ENCODE assay signal across 7 cellular contexts in genomic region chr12:24560867-24561266, GRCh38.
A peak's percentile ranks its signal among the peaks of the same experiment; 100 is the strongest.
DNase-seq lines count a peak whose midpoint lies in the region; ATAC-seq and TF ChIP-seq lines count a peak whose summit lies in the region.

No MANE protein-coding gene starts in this region.

- peaks cover 29% of the 10 kb centered on the region for H3K4me1 Mint-ChIP-seq in HFFc6 (ENCODE audit: low read depth)
- H3K4me1 Mint-ChIP-seq in activated T-helper 1 cell treated with anti-CD3 and anti-CD28 coated beads, Interleukin-12 subunit alpha, Interleukin-12 subunit beta, Interleukin-2, Interleukin-4 antibody, amounts not matched to agents 30 ng/mL and 10 ng/mL and 1 ng/mL, durations not matched to agents 14 hours and 24 hours and 36 hours (ENCODE audit: low read depth) = peaks cover 22% of the 10 kb centered on the region
- H3K4me1 Mint-ChIP-seq in stimulated activated memory B cell treated with anti-CD40 and anti-IgM and Interleukin-4, amounts not matched to agents 10 μg/mL and 1 μg/mL and 100 μg/mL, for 72 hours = peaks cover 30% of the 10 kb centered on the region

- H3K4me3 ChIP-seq in iPS-18c (ENCODE audit: insufficient read depth, low read depth, low read length) (peak overlapping the region; percentile 80; the same call in 1 of the 2 replicates), WERI-Rb-1 (ENCODE audit: low read depth, low read length) (no peak overlapping the region; the same call in 1 of the 2 replicates)

- no peak for ATAC-seq in stimulated activated memory B cell treated with anti-CD40 and anti-IgM and Interleukin-4, amounts not matched to agents 10 μg/mL and 1 μg/mL and 100 μg/mL, for 72 hours
- no peak for ATAC-seq in GM21786 (IDR thresholded peaks at IDR 0.05; ENCODE audit: unreplicated experiment)

- TF ChIP-seq CTCF in HFFc6 (IDR thresholded peaks at IDR 0.05) (no peak), WERI-Rb-1 (IDR thresholded peaks at IDR 0.05; ENCODE audit: low read depth, low read length) (no peak)

- no peaks in the 10 kb centered on the region for H3K36me3 Mint-ChIP-seq in HFFc6 (ENCODE audit: low read depth)
- H3K36me3 Mint-ChIP-seq in activated T-helper 1 cell treated with anti-CD3 and anti-CD28 coated beads, Interleukin-12 subunit alpha, Interleukin-12 subunit beta, Interleukin-2, Interleukin-4 antibody, amounts not matched to agents 30 ng/mL and 10 ng/mL and 1 ng/mL, durations not matched to agents 14 hours and 24 hours and 36 hours (ENCODE audit: low read depth) = peaks cover 4% of the 10 kb centered on the region
- H3K36me3 Mint-ChIP-seq in stimulated activated memory B cell treated with anti-CD40 and anti-IgM and Interleukin-4, amounts not matched to agents 10 μg/mL and 1 μg/mL and 100 μg/mL, for 72 hours = no peaks in the 10 kb centered on the region

- peak overlapping the region; percentile 89; the same call in 1 of the 2 replicates for H3K4me3 Mint-ChIP-seq in HFFc6
- peak overlapping the region; percentile 82 for H3K4me3 Mint-ChIP-seq in activated T-helper 1 cell treated with anti-CD3 and anti-CD28 coated beads, Interleukin-12 subunit alpha, Interleukin-12 subunit beta, Interleukin-2, Interleukin-4 antibody, amounts not matched to agents 30 ng/mL and 10 ng/mL and 1 ng/mL, durations not matched to agents 14 hours and 24 hours and 36 hours
- peak overlapping the region; percentile 92 for H3K4me3 Mint-ChIP-seq in stimulated activated memory B cell treated with anti-CD40 and anti-IgM and Interleukin-4, amounts not matched to agents 10 μg/mL and 1 μg/mL and 100 μg/mL, for 72 hours

- DNase-seq in HFFc6 (no peak), medulla oblongata (ENCODE audit: extremely low spot score) (no peak), WERI-Rb-1 (no peak)
- no peak for DNase-seq in activated T-helper 1 cell treated with anti-CD3 and anti-CD28 coated beads, Interleukin-12 subunit alpha, Interleukin-12 subunit beta, Interleukin-2, Interleukin-4 antibody, amounts not matched to agents 30 ng/mL and 10 ng/mL and 1 ng/mL, durations not matched to agents 14 hours and 24 hours and 36 hours (ENCODE audit: low spot score)

- no peaks in the 10 kb centered on the region for H3K9me3 ChIP-seq in iPS-18c (ENCODE audit: control insufficient read depth, insufficient read depth, low read length)
- H3K9me3 ChIP-seq in WERI-Rb-1 (ENCODE audit: severe bottlenecking) = no peaks in the 10 kb centered on the region

- H3K27me3 Mint-ChIP-seq in HFFc6 (ENCODE audit: insufficient read depth) = peaks cover 26% of the 10 kb centered on the region
- peaks cover 64% of the 10 kb centered on the region for H3K27me3 Mint-ChIP-seq in activated T-helper 1 cell treated with anti-CD3 and anti-CD28 coated beads, Interleukin-12 subunit alpha, Interleukin-12 subunit beta, Interleukin-2, Interleukin-4 antibody, amounts not matched to agents 30 ng/mL and 10 ng/mL and 1 ng/mL, durations not matched to agents 14 hours and 24 hours and 36 hours (ENCODE audit: insufficient read depth)
- peaks cover 70% of the 10 kb centered on the region for H3K27me3 Mint-ChIP-seq in stimulated activated memory B cell treated with anti-CD40 and anti-IgM and Interleukin-4, amounts not matched to agents 10 μg/mL and 1 μg/mL and 100 μg/mL, for 72 hours

- peaks cover 29% of the 10 kb centered on the region for H3K27me3 ChIP-seq in WERI-Rb-1 (ENCODE audit: insufficient read depth, low read depth, severe bottlenecking)

- no peaks in the 10 kb centered on the region for H3K36me3 ChIP-seq in WERI-Rb-1

- H3K27ac ChIP-seq in WERI-Rb-1 = no peak overlapping the region

- H3K27ac Mint-ChIP-seq in HFFc6 = no peak overlapping the region
- no peak overlapping the region for H3K27ac Mint-ChIP-seq in activated T-helper 1 cell treated with anti-CD3 and anti-CD28 coated beads, Interleukin-12 subunit alpha, Interleukin-12 subunit beta, Interleukin-2, Interleukin-4 antibody, amounts not matched to agents 30 ng/mL and 10 ng/mL and 1 ng/mL, durations not matched to agents 14 hours and 24 hours and 36 hours
- H3K27ac Mint-ChIP-seq in stimulated activated memory B cell treated with anti-CD40 and anti-IgM and Interleukin-4, amounts not matched to agents 10 μg/mL and 1 μg/mL and 100 μg/mL, for 72 hours = peak overlapping the region; percentile 62

- intact Hi-C loops in activated T-helper 1 cell treated with anti-CD3 and anti-CD28 coated beads, Interleukin-12 subunit alpha, Interleukin-12 subunit beta, Interleukin-2, Interleukin-4 antibody, amounts not matched to agents 30 ng/mL and 10 ng/mL and 1 ng/mL, durations not matched to agents 14 hours and 24 hours and 36 hours (cut with micrococcal nuclease) = loop anchor here (5.0 to 10.0 kb wide), 2 partner anchors 216 to 384 kb away; partner anchors contain the start of gene BCAT1

- H3K9me3 Mint-ChIP-seq in HFFc6 = no peaks in the 10 kb centered on the region
- no peaks in the 10 kb centered on the region for H3K9me3 Mint-ChIP-seq in activated T-helper 1 cell treated with anti-CD3 and anti-CD28 coated beads, Interleukin-12 subunit alpha, Interleukin-12 subunit beta, Interleukin-2, Interleukin-4 antibody, amounts not matched to agents 30 ng/mL and 10 ng/mL and 1 ng/mL, durations not matched to agents 14 hours and 24 hours and 36 hours
- no peaks in the 10 kb centered on the region for H3K9me3 Mint-ChIP-seq in stimulated activated memory B cell treated with anti-CD40 and anti-IgM and Interleukin-4, amounts not matched to agents 10 μg/mL and 1 μg/mL and 100 μg/mL, for 72 hours
